2 cellular contexts compared by ENCODE assay signal in the genomic region with DNA sequence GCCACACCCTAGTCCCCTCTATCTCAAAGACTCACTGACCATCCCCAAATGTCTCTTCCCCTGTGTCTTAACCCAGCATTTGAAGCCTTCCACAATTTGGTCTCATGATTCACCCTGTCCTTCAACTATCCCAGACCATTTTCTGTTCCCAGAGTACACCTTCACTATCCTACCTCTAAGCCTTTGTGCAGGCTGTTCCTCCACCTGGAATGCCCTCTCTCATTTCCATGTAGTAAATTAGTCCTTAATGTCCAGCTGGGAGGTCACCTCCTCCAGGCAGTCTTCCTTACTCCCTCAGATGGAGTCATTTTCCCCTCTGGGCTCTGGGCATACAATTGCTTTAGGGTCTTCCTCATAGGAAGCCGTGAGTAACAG.
TF ChIP-seq lines count a peak whose summit lies in the region.

No MANE protein-coding gene starts in this region.

TF ChIP-seq in HEK293, 187 proteins besides CTCF, POLR2A, EP300 and RAD21:
- TF ChIP-seq ZIC2 (tag by site-specific recombination; IDR thresholded peaks at IDR 0.05) (peak; percentile 42; the same call in 1 of the 2 replicates), GLIS1 (tag by site-specific recombination; IDR thresholded peaks at IDR 0.05) (no peak), BCL11A (tag by site-specific recombination; IDR thresholded peaks at IDR 0.05; ENCODE audit: low read depth) (no peak)

TF ChIP-seq in WTC11, 78 proteins besides CTCF, POLR2A, EP300 and RAD21:
- TF ChIP-seq, protein P1, sequence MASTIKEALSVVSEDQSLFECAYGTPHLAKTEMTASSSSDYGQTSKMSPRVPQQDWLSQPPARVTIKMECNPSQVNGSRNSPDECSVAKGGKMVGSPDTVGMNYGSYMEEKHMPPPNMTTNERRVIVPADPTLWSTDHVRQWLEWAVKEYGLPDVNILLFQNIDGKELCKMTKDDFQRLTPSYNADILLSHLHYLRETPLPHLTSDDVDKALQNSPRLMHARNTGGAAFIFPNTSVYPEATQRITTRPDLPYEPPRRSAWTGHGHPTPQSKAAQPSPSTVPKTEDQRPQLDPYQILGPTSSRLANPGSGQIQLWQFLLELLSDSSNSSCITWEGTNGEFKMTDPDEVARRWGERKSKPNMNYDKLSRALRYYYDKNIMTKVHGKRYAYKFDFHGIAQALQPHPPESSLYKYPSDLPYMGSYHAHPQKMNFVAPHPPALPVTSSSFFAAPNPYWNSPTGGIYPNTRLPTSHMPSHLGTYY (CRISPR knock-in tag; IDR thresholded peaks at IDR 0.05): no peak
- TF ChIP-seq, protein P2, sequence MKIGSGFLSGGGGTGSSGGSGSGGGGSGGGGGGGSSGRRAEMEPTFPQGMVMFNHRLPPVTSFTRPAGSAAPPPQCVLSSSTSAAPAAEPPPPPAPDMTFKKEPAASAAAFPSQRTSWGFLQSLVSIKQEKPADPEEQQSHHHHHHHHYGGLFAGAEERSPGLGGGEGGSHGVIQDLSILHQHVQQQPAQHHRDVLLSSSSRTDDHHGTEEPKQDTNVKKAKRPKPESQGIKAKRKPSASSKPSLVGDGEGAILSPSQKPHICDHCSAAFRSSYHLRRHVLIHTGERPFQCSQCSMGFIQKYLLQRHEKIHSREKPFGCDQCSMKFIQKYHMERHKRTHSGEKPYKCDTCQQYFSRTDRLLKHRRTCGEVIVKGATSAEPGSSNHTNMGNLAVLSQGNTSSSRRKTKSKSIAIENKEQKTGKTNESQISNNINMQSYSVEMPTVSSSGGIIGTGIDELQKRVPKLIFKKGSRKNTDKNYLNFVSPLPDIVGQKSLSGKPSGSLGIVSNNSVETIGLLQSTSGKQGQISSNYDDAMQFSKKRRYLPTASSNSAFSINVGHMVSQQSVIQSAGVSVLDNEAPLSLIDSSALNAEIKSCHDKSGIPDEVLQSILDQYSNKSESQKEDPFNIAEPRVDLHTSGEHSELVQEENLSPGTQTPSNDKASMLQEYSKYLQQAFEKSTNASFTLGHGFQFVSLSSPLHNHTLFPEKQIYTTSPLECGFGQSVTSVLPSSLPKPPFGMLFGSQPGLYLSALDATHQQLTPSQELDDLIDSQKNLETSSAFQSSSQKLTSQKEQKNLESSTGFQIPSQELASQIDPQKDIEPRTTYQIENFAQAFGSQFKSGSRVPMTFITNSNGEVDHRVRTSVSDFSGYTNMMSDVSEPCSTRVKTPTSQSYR (CRISPR knock-in tag; IDR thresholded peaks at IDR 0.05): no peak
- no peak for TF ChIP-seq ETV6 (CRISPR knock-in tag; IDR thresholded peaks at IDR 0.05)
- TF ChIP-seq RELA (CRISPR knock-in tag; IDR thresholded peaks at IDR 0.05; ENCODE audit: borderline replicate concordance): no peak
- no peak for TF ChIP-seq NR3C1 (CRISPR knock-in tag; conservative IDR thresholded peaks at IDR 0.05; ENCODE audit: low read depth)
- no peak for TF ChIP-seq NFYB (CRISPR knock-in tag; conservative IDR thresholded peaks at IDR 0.05; ENCODE audit: low read depth)
- TF ChIP-seq FOXK1 (CRISPR knock-in tag; IDR thresholded peaks at IDR 0.05): no peak
- TF ChIP-seq ZNF232 (CRISPR knock-in tag; IDR thresholded peaks at IDR 0.05): no peak
- TF ChIP-seq ZNF416 (CRISPR knock-in tag; IDR thresholded peaks at IDR 0.05): no peak
- no peak for TF ChIP-seq NR1H2 (CRISPR knock-in tag; IDR thresholded peaks at IDR 0.05)
- TF ChIP-seq SMAD4 (CRISPR knock-in tag; IDR thresholded peaks at IDR 0.05): no peak
- no peak for TF ChIP-seq FOXP1 (CRISPR knock-in tag; IDR thresholded peaks at IDR 0.05; ENCODE audit: borderline replicate concordance)
- TF ChIP-seq, protein P3, sequence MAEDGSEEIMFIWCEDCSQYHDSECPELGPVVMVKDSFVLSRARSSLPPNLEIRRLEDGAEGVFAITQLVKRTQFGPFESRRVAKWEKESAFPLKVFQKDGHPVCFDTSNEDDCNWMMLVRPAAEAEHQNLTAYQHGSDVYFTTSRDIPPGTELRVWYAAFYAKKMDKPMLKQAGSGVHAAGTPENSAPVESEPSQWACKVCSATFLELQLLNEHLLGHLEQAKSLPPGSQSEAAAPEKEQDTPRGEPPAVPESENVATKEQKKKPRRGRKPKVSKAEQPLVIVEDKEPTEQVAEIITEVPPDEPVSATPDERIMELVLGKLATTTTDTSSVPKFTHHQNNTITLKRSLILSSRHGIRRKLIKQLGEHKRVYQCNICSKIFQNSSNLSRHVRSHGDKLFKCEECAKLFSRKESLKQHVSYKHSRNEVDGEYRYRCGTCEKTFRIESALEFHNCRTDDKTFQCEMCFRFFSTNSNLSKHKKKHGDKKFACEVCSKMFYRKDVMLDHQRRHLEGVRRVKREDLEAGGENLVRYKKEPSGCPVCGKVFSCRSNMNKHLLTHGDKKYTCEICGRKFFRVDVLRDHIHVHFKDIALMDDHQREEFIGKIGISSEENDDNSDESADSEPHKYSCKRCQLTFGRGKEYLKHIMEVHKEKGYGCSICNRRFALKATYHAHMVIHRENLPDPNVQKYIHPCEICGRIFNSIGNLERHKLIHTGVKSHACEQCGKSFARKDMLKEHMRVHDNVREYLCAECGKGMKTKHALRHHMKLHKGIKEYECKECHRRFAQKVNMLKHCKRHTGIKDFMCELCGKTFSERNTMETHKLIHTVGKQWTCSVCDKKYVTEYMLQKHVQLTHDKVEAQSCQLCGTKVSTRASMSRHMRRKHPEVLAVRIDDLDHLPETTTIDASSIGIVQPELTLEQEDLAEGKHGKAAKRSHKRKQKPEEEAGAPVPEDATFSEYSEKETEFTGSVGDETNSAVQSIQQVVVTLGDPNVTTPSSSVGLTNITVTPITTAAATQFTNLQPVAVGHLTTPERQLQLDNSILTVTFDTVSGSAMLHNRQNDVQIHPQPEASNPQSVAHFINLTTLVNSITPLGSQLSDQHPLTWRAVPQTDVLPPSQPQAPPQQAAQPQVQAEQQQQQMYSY (CRISPR knock-in tag; IDR thresholded peaks at IDR 0.05): no peak
TF ChIP-seq in WTC11: peak in this region for 0.
